ENCODE assay signal across 1 cellular context in genomic region chr11:110093407-110094297, GRCh38.
TF ChIP-seq lines count a peak whose summit lies in the region.

No MANE protein-coding gene starts in this region.

TF ChIP-seq in HepG2, 621 proteins besides CTCF, POLR2A, EP300 and RAD21 (continued from another document and continues in another):
- TF ChIP-seq E2F1 (CRISPR knock-in tag; IDR thresholded peaks at IDR 0.05) (no peak), STAG1 (CRISPR knock-in tag; IDR thresholded peaks at IDR 0.05) (no peak), CBX2 (IDR thresholded peaks at IDR 0.05; ENCODE audit: low read depth, low read length) (no peak), CBX2 (CRISPR knock-in tag; IDR thresholded peaks at IDR 0.05; ENCODE audit: low read depth) (no peak), KMT2A (CRISPR knock-in tag; IDR thresholded peaks at IDR 0.05) (peak; percentile 82), MED8 (CRISPR knock-in tag; IDR thresholded peaks at IDR 0.05; ENCODE audit: insufficient replicate concordance) (no peak), MEF2D (CRISPR knock-in tag; IDR thresholded peaks at IDR 0.05) (0 out of 2 replicates have a peak, but pooled peaks have one; percentile 20), ZNF136 (CRISPR knock-in tag; IDR thresholded peaks at IDR 0.05; ENCODE audit: low read depth) (no peak), ZBTB7A (CRISPR knock-in tag; IDR thresholded peaks at IDR 0.05) (no peak), MTERF4 (CRISPR knock-in tag; IDR thresholded peaks at IDR 0.05) (no peak), MAF1 (CRISPR knock-in tag; IDR thresholded peaks at IDR 0.05; ENCODE audit: borderline replicate concordance) (no peak), SP1 (IDR thresholded peaks at IDR 0.05) (no peak), SP1 (CRISPR knock-in tag; IDR thresholded peaks at IDR 0.05) (no peak), PITX1 (CRISPR knock-in tag; IDR thresholded peaks at IDR 0.05) (no peak), ZNF605 (CRISPR knock-in tag; IDR thresholded peaks at IDR 0.05) (peak; percentile 42; the same call in 1 of the 2 replicates), HNF4A (CRISPR knock-in tag; IDR thresholded peaks at IDR 0.05) (peak; percentile 56), SP4 (CRISPR knock-in tag; IDR thresholded peaks at IDR 0.05) (peak; percentile 30; the same call in 1 of the 2 replicates), U2AF2 (IDR thresholded peaks at IDR 0.05; ENCODE audit: low read depth, low read length) (no peak), ZNF44 (CRISPR knock-in tag; IDR thresholded peaks at IDR 0.05) (0 out of 2 replicates have a peak, but pooled peaks have one; percentile 38), ZFP36L2 (CRISPR knock-in tag; IDR thresholded peaks at IDR 0.05) (no peak), ZNF292 (CRISPR knock-in tag; IDR thresholded peaks at IDR 0.05; ENCODE audit: borderline replicate concordance, low read depth) (no peak), ZNF597 (CRISPR knock-in tag; IDR thresholded peaks at IDR 0.05) (no peak), ZBTB37 (CRISPR knock-in tag; IDR thresholded peaks at IDR 0.05) (no peak), ZBTB7B (CRISPR knock-in tag; IDR thresholded peaks at IDR 0.05) (0 out of 2 replicates have a peak, but pooled peaks have one; percentile 48), GTF3A (CRISPR knock-in tag; conservative IDR thresholded peaks at IDR 0.05) (no peak), TAF15 (IDR thresholded peaks at IDR 0.05; ENCODE audit: low read depth, low read length, poor library complexity, severe bottlenecking) (no peak), CBX5 (CRISPR knock-in tag; IDR thresholded peaks at IDR 0.05; ENCODE audit: borderline replicate concordance) (0 out of 2 replicates have a peak, but pooled peaks have one; percentile 33), TP53 (CRISPR knock-in tag; conservative IDR thresholded peaks at IDR 0.05) (no peak), ZNF75D (CRISPR knock-in tag; IDR thresholded peaks at IDR 0.05; ENCODE audit: borderline replicate concordance) (no peak), NFE2L1 (CRISPR knock-in tag; IDR thresholded peaks at IDR 0.05; ENCODE audit: borderline replicate concordance) (no peak), NFYB (CRISPR knock-in tag; IDR thresholded peaks at IDR 0.05) (no peak), FUBP1 (CRISPR knock-in tag; IDR thresholded peaks at IDR 0.05; ENCODE audit: borderline replicate concordance) (no peak), KAT8 (CRISPR knock-in tag; IDR thresholded peaks at IDR 0.05) (no peak)
- TF ChIP-seq, protein P1, sequence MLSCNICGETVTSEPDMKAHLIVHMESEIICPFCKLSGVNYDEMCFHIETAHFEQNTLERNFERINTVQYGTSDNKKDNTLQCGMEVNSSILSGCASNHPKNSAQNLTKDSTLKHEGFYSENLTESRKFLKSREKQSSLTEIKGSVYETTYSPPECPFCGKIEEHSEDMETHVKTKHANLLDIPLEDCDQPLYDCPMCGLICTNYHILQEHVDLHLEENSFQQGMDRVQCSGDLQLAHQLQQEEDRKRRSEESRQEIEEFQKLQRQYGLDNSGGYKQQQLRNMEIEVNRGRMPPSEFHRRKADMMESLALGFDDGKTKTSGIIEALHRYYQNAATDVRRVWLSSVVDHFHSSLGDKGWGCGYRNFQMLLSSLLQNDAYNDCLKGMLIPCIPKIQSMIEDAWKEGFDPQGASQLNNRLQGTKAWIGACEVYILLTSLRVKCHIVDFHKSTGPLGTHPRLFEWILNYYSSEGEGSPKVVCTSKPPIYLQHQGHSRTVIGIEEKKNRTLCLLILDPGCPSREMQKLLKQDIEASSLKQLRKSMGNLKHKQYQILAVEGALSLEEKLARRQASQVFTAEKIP (CRISPR knock-in tag; IDR thresholded peaks at IDR 0.05; ENCODE audit: borderline replicate concordance): no peak
- TF ChIP-seq, protein P2, sequence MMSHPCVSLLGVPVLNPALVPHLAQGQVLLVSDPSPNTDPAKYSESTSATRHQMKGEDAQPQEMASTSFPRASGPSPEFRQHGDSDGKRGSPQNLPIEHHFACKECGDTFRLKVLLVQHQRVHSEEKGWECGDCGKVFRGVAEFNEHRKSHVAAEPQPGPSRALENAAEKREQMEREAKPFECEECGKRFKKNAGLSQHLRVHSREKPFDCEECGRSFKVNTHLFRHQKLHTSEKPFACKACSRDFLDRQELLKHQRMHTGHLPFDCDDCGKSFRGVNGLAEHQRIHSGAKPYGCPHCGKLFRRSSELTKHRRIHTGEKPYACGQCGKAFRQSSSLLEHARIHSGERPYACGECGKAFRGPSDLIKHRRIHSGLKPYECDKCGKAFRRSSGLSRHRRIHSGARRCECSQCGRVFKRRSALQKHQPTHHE (CRISPR knock-in tag; IDR thresholded peaks at IDR 0.05; ENCODE audit: borderline replicate concordance): no peak
- TF ChIP-seq, protein P3, sequence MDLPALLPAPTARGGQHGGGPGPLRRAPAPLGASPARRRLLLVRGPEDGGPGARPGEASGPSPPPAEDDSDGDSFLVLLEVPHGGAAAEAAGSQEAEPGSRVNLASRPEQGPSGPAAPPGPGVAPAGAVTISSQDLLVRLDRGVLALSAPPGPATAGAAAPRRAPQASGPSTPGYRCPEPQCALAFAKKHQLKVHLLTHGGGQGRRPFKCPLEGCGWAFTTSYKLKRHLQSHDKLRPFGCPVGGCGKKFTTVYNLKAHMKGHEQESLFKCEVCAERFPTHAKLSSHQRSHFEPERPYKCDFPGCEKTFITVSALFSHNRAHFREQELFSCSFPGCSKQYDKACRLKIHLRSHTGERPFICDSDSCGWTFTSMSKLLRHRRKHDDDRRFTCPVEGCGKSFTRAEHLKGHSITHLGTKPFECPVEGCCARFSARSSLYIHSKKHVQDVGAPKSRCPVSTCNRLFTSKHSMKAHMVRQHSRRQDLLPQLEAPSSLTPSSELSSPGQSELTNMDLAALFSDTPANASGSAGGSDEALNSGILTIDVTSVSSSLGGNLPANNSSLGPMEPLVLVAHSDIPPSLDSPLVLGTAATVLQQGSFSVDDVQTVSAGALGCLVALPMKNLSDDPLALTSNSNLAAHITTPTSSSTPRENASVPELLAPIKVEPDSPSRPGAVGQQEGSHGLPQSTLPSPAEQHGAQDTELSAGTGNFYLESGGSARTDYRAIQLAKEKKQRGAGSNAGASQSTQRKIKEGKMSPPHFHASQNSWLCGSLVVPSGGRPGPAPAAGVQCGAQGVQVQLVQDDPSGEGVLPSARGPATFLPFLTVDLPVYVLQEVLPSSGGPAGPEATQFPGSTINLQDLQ (CRISPR knock-in tag; IDR thresholded peaks at IDR 0.05): no peak
- TF ChIP-seq, protein P4, sequence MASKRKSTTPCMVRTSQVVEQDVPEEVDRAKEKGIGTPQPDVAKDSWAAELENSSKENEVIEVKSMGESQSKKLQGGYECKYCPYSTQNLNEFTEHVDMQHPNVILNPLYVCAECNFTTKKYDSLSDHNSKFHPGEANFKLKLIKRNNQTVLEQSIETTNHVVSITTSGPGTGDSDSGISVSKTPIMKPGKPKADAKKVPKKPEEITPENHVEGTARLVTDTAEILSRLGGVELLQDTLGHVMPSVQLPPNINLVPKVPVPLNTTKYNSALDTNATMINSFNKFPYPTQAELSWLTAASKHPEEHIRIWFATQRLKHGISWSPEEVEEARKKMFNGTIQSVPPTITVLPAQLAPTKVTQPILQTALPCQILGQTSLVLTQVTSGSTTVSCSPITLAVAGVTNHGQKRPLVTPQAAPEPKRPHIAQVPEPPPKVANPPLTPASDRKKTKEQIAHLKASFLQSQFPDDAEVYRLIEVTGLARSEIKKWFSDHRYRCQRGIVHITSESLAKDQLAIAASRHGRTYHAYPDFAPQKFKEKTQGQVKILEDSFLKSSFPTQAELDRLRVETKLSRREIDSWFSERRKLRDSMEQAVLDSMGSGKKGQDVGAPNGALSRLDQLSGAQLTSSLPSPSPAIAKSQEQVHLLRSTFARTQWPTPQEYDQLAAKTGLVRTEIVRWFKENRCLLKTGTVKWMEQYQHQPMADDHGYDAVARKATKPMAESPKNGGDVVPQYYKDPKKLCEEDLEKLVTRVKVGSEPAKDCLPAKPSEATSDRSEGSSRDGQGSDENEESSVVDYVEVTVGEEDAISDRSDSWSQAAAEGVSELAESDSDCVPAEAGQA (IDR thresholded peaks at IDR 0.05; ENCODE audit: low read depth): no peak
- TF ChIP-seq, protein P4 (CRISPR knock-in tag; IDR thresholded peaks at IDR 0.05; ENCODE audit: borderline replicate concordance): no peak
- TF ChIP-seq, protein P5, sequence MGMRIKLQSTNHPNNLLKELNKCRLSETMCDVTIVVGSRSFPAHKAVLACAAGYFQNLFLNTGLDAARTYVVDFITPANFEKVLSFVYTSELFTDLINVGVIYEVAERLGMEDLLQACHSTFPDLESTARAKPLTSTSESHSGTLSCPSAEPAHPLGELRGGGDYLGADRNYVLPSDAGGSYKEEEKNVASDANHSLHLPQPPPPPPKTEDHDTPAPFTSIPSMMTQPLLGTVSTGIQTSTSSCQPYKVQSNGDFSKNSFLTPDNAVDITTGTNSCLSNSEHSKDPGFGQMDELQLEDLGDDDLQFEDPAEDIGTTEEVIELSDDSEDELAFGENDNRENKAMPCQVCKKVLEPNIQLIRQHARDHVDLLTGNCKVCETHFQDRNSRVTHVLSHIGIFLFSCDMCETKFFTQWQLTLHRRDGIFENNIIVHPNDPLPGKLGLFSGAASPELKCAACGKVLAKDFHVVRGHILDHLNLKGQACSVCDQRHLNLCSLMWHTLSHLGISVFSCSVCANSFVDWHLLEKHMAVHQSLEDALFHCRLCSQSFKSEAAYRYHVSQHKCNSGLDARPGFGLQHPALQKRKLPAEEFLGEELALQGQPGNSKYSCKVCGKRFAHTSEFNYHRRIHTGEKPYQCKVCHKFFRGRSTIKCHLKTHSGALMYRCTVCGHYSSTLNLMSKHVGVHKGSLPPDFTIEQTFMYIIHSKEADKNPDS (CRISPR knock-in tag; IDR thresholded peaks at IDR 0.05): no peak
